26 cellular contexts compared by ENCODE assay signal in the genomic region with DNA sequence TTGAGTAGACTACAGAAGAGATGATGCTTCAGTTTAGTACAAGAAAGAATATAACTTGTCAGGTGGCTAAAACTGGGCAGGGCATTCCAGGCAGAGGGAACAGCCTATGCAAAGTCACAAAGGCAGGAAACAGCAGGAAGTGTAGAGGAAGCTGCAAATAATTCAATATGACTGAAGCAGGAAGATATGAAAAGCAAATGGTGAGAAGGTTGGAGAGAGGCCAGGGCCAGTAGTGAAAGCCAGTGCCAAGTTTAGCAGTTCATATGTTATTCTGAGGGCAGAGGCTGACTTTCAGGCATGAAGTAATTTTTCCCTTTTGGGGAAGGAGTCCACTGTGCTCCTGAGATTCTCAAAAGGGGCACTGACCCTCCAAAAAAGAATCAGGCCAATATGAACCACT. TPM values are rescaled to one million over a fixed set of nuclear protein-coding genes. Genes with fewer than 3 reads are reported as not detected.
DNase-seq lines count a peak whose midpoint lies in the region; ATAC-seq, FAIRE-seq and TF ChIP-seq lines count a peak whose summit lies in the region.
"Had no signal": no experiment of that assay in that cellular context is flagged by ENCODE, and none has a peak within 500 bp of the region (broad histone marks: within the 10 kb centered on the region; RNA-seq: fewer than 3 reads in every experiment).

No MANE protein-coding gene starts in this region.

- H3K27ac ChIP-seq in mammary epithelial cell (ENCODE audit: insufficient read depth, low read depth, low read length) (no peak overlapping the region), endothelial cell of umbilical vein (ENCODE audit: insufficient read depth, low read depth, low read length) (no peak overlapping the region), right lobe of liver (peak overlapping the region in 1 of 3 donors; percentile 24)

- H3K36me3 ChIP-seq in mammary epithelial cell (ENCODE audit: insufficient read depth, low read length) (peaks cover 14% of the 10 kb centered on the region), endothelial cell of umbilical vein (ENCODE audit: control insufficient read depth in 2 of 2, extremely low read depth in 1 of 2, insufficient read depth in 2 of 2, low read length in 2 of 2) (peaks cover 0 to 3% of the 10 kb centered on the region in 2 experiments), right lobe of liver (peaks cover 0 to 6% (median 0%) of the 10 kb centered on the region in 4 donors)

- no peak for TF ChIP-seq CTCF in MCF 10A (IDR thresholded peaks at IDR 0.05; ENCODE audit: unreplicated experiment)
- no peak for TF ChIP-seq CTCF in mammary epithelial cell (conservative IDR thresholded peaks at IDR 0.05 in 1 of 2, IDR thresholded peaks at IDR 0.05 in 1 of 2; ENCODE audit: extremely low read depth in 1 of 2, insufficient read depth in 1 of 2, low read depth in 1 of 2, low read length in 2 of 2)
- no peak for TF ChIP-seq CTCF in endothelial cell of umbilical vein (IDR thresholded peaks at IDR 0.05; ENCODE audit: extremely low read depth in 1 of 2, insufficient read depth in 1 of 2, low read depth in 1 of 2, low read length in 2 of 2)
- no peak for TF ChIP-seq CTCF in right lobe of liver (IDR thresholded peaks at IDR 0.05)

- BruUV-seq in MCF 10A (replicated peaks; lab: Mats Ljungman, UMichigan) (no TSS peak), mammary epithelial cell (replicated peaks; lab: Mats Ljungman, UMichigan) (no TSS peak), endothelial cell of umbilical vein (replicated peaks; lab: Mats Ljungman, UMichigan) (no TSS peak)

- H3K4me2 ChIP-seq in mammary epithelial cell (ENCODE audit: insufficient read depth, low read depth, low read length) (no peak overlapping the region), endothelial cell of umbilical vein (ENCODE audit: insufficient read depth, low read length) (peak overlapping the region; percentile 40)

- DNase-seq in MCF 10A (ENCODE audit: unreplicated experiment), result no peak
- no peak for DNase-seq in mammary epithelial cell
- peak; percentile 92 for DNase-seq in endothelial cell of umbilical vein (ENCODE audit: low read depth, low spot score)
- DNase-seq in right lobe of liver, result no peak
- no peak for DNase-seq in NCI-H748 treated with DMSO at 0.1 percent for 48 hours (lab: John Stamatoyannopoulos, UW)
- no peak for DNase-seq in SW 1271 (lab: John Stamatoyannopoulos, UW)
- DNase-seq in immature natural killer cell, result no peak
- DNase-seq: ACHN; activated CD4-positive, alpha-beta T cell treated with anti-CD3 and anti-CD28 coated beads, Interleukin-2, amount 50 U/mL, for 1 hour; activated CD8-positive, alpha-beta memory T cell treated with anti-CD3 and anti-CD28 coated beads, Interleukin-2, amount 50 U/mL, for 4 hours; activated effector memory CD4-positive, alpha-beta T cell treated with anti-CD3 and anti-CD28 coated beads, Interleukin-2, amount 50 U/mL, for 16 hours; Caco-2; DMS79; effector CD8-positive, alpha-beta T cell; foreskin melanocyte; hippocampal formation; MG63; NCI-H1436; NCI-H526; posterior cingulate gyrus had no signal

- H2AFZ ChIP-seq in mammary epithelial cell (ENCODE audit: low read depth, low read length) (no peak overlapping the region), endothelial cell of umbilical vein (ENCODE audit: low read depth, low read length) (no peak overlapping the region)

- FAIRE-seq in endothelial cell of umbilical vein (lab: Jason Lieb, UNC), result peak; percentile 93
- FAIRE-seq: H1, K562 had no signal

- H3K4me1 Mint-ChIP-seq in MCF 10A (ENCODE audit: insufficient read depth, unreplicated experiment), result no peaks in the 10 kb centered on the region
- H3K4me1 Mint-ChIP-seq in immature natural killer cell, result no peaks in the 10 kb centered on the region

- POLR2A ChIA-PET in MCF 10A (lab: Yijun Ruan, JAX), result interaction anchor here (1.8 kb wide), 1 partner anchor 8 kb away, joined by 10 read pairs; the partner anchor contains the start of gene YBX1
- POLR2A ChIA-PET in endothelial cell of umbilical vein (lab: Charles Lee), result no interaction called here

- H3K9me3 Mint-ChIP-seq in MCF 10A (ENCODE audit: unreplicated experiment) (no peaks in the 10 kb centered on the region), immature natural killer cell (no peaks in the 10 kb centered on the region)
- H3K9me3 Mint-ChIP-seq: brain; T-helper 2 cell treated with Interferon-gamma antibody and Interleukin-4, amounts not matched to agents 5 μg/mL and 100 μg/mL, for 36 hours had no signal

- H3K27me3 ChIP-seq in mammary epithelial cell (ENCODE audit: insufficient read depth, low read length) (no peaks in the 10 kb centered on the region), endothelial cell of umbilical vein (ENCODE audit: control insufficient read depth in 2 of 2, insufficient read depth in 2 of 2, low read length in 2 of 2) (no peaks in the 10 kb centered on the region), right lobe of liver (no peaks in the 10 kb centered on the region)
- H3K27me3 ChIP-seq: MG63 had no signal

- H3K9me3 ChIP-seq in mammary epithelial cell (replicated peaks; ENCODE audit: insufficient read depth, low read length) (no peaks in the 10 kb centered on the region), endothelial cell of umbilical vein (replicated peaks; ENCODE audit: control insufficient read depth, insufficient read depth, low read length) (no peaks in the 10 kb centered on the region), right lobe of liver (no peaks in the 10 kb centered on the region)
- H3K9me3 ChIP-seq: Caco-2, MG63 had no signal

- CTCF ChIA-PET in MCF 10A (lab: Yijun Ruan, JAX), result interaction anchor here (0.6 kb wide), 1 partner anchor 59 kb away, joined by 3 read pairs; no protein-coding TSS in a partner anchor
- CTCF ChIA-PET in mammary epithelial cell (lab: Charles Lee; ENCODE audit: low non-redundant PET), result no interaction called here
- CTCF ChIA-PET in endothelial cell of umbilical vein (lab: Charles Lee), result interaction anchor here (1.1 to 1.3 kb wide), 3 partner anchors 9 to 92 kb away, joined by 3 read pairs; no protein-coding TSS in a partner anchor

- H3K36me3 Mint-ChIP-seq in MCF 10A (ENCODE audit: insufficient read depth, unreplicated experiment), result peaks cover 32% of the 10 kb centered on the region
- peaks cover 15 to 39% (median 19%) of the 10 kb centered on the region in 3 donors for H3K36me3 Mint-ChIP-seq in immature natural killer cell

- in situ Hi-C loops in mammary epithelial cell (cut with MboI; ENCODE audit: low sequenced_read_pairs in 2 of 2), result no loop called here

- no peaks in the 10 kb centered on the region for H4K20me1 ChIP-seq in mammary epithelial cell (ENCODE audit: insufficient read depth, low read length)
- no peaks in the 10 kb centered on the region for H4K20me1 ChIP-seq in endothelial cell of umbilical vein (replicated peaks; ENCODE audit: control insufficient read depth, extremely low read depth, insufficient read depth, low read length)

- no peak overlapping the region for H3K4me3 ChIP-seq in mammary epithelial cell (replicated peaks in 1 of 3; ENCODE audit: insufficient read depth in 1 of 3, low read depth in 2 of 3, low read length in 3 of 3)
- no peak overlapping the region for H3K4me3 ChIP-seq in endothelial cell of umbilical vein (replicated peaks in 1 of 3; ENCODE audit: insufficient read depth in 1 of 3, low read depth in 1 of 3, low read length in 3 of 3)
- no peak overlapping the region for H3K4me3 ChIP-seq in right lobe of liver
- H3K4me3 ChIP-seq: K562, MG63 had no signal

- no peaks in the 10 kb centered on the region for H3K79me2 ChIP-seq in mammary epithelial cell (ENCODE audit: insufficient read depth, low read length)
- H3K79me2 ChIP-seq in endothelial cell of umbilical vein (ENCODE audit: control insufficient read depth, insufficient read depth, low read length), result no peaks in the 10 kb centered on the region

- H3K27me3 Mint-ChIP-seq in MCF 10A (ENCODE audit: insufficient read depth, unreplicated experiment) (no peaks in the 10 kb centered on the region), immature natural killer cell (ENCODE audit: low read depth in 3 of 3) (no peaks in the 10 kb centered on the region)
- H3K27me3 Mint-ChIP-seq: brain had no signal

- H3K4me1 ChIP-seq in mammary epithelial cell (ENCODE audit: insufficient read depth, low read length) (no peaks in the 10 kb centered on the region), endothelial cell of umbilical vein (ENCODE audit: control insufficient read depth, extremely low read depth, insufficient read depth, low read length) (peaks cover 11% of the 10 kb centered on the region), right lobe of liver (peaks cover 0 to 6% (median 2%) of the 10 kb centered on the region in 4 donors)
- H3K4me1 ChIP-seq: Caco-2 had no signal

- no peaks in the 10 kb centered on the region for H3K9me1 ChIP-seq in endothelial cell of umbilical vein (replicated peaks; ENCODE audit: control insufficient read depth, extremely low read depth, insufficient read depth, low read length)

- TF ChIP-seq POLR2A in endothelial cell of umbilical vein (IDR thresholded peaks at IDR 0.05; ENCODE audit: low read depth, low read length) (no peak), right lobe of liver (IDR thresholded peaks at IDR 0.05) (no peak), GM18505 (IDR thresholded peaks at IDR 0.05; ENCODE audit: borderline replicate concordance, extremely low read depth, insufficient read depth, insufficient read length) (no peak)

- intact Hi-C loops in MCF 10A (cut with micrococcal nuclease) (no loop called here), mammary epithelial cell (cut with micrococcal nuclease) (no loop called here), endothelial cell of umbilical vein (cut with micrococcal nuclease) (loop anchor here (1.0 kb wide), 1 partner anchor 8 kb away; the partner anchor contains the start of gene YBX1), right lobe of liver (cut with DNase I) (no loop called here)

- H3K9ac ChIP-seq in mammary epithelial cell (ENCODE audit: insufficient read depth, low read length), result no peak overlapping the region
- H3K9ac ChIP-seq in endothelial cell of umbilical vein (replicated peaks; ENCODE audit: extremely low read depth, insufficient read depth, low read length), result no peak overlapping the region

- dilution Hi-C loops in mammary epithelial cell (cut with HindIII; ENCODE audit: low sequenced_read_pairs) (no loop called here), endothelial cell of umbilical vein (cut with MboI; ENCODE audit: extremely low pct_ligation_motif_present, low sequenced_read_pairs) (no loop called here)

- no peak overlapping the region for H3K4me3 Mint-ChIP-seq in MCF 10A (ENCODE audit: unreplicated experiment)
- H3K4me3 Mint-ChIP-seq in immature natural killer cell, result no peak overlapping the region
- H3K4me3 Mint-ChIP-seq: T-helper 2 cell treated with Interferon-gamma antibody and Interleukin-4, amounts not matched to agents 5 μg/mL and 100 μg/mL, for 36 hours had no signal

- H3K27ac Mint-ChIP-seq in MCF 10A (ENCODE audit: low read depth, unreplicated experiment), result peak overlapping the region; percentile 81
- H3K27ac Mint-ChIP-seq in immature natural killer cell, result peak overlapping the region in 2 of 6 donors; percentile 61 to 67
- H3K27ac Mint-ChIP-seq: T-helper 2 cell treated with Interferon-gamma antibody and Interleukin-4, amounts not matched to agents 5 μg/mL and 100 μg/mL, for 36 hours had no signal

- peak; percentile 38 to 71 (median 52) for ATAC-seq in right lobe of liver
- ATAC-seq in GM18505 (IDR thresholded peaks at IDR 0.05; ENCODE audit: unreplicated experiment), result no peak
- ATAC-seq: K562, SK-N-SH treated with all-trans-retinoic acid at 6 μM for 48 hours had no signal

RNA-seq across cellular contexts. Expression of gene YBX1, which starts 8.0 kb away (rescaled TPM):
- total RNA-seq in MCF 10A (2022), result 1,134 and 1,200 TPM in 2 replicates
- 100 to 1,000 TPM; 442 to 862 TPM for total RNA-seq in mammary epithelial cell
- 1,097 TPM for polyA plus RNA-seq in mammary epithelial cell
- 959 TPM for polyA minus RNA-seq in mammary epithelial cell
- total RNA-seq in endothelial cell of umbilical vein, result 783 and 829 TPM in 2 replicates
- 271 and 430 TPM in 2 replicates for polyA plus RNA-seq in endothelial cell of umbilical vein
- 740 and 881 TPM in 2 replicates for polyA plus RNA-seq in endothelial cell of umbilical vein (2011; cell fraction: cytosol; rRNA removed)
- 258 and 328 TPM in 2 replicates for polyA plus RNA-seq in endothelial cell of umbilical vein (2011; cell fraction: nucleus; rRNA removed)
- 792 and 950 TPM in 2 replicates for polyA plus RNA-seq in endothelial cell of umbilical vein (2012)
- polyA minus RNA-seq in endothelial cell of umbilical vein, result 262 and 279 TPM in 2 replicates
- polyA minus RNA-seq in endothelial cell of umbilical vein (2011; cell fraction: cytosol; rRNA and poly(A)+ RNA removed), result 377 TPM
- 44.3 and 52.1 TPM in 2 replicates for polyA minus RNA-seq in endothelial cell of umbilical vein (2011; cell fraction: nucleus; rRNA and poly(A)+ RNA removed)
- total RNA-seq in right lobe of liver, result 100 to 1,000 TPM; 144 to 325 (median 207) TPM
- 10 to 100 TPM; 51.5 to 70.0 (median 69.4) TPM for polyA plus RNA-seq in immature natural killer cell

RNA-seq across cellular contexts. Expression of gene PPIH, which starts 16.0 kb away (rescaled TPM):
- 52.4 and 55.9 TPM in 2 replicates for total RNA-seq in MCF 10A (2022)
- 10 to 100 TPM; 17.5 to 45.1 TPM for total RNA-seq in mammary epithelial cell
- polyA plus RNA-seq in mammary epithelial cell, result 55.0 TPM
- 13.2 TPM for polyA minus RNA-seq in mammary epithelial cell
- 49.3 and 52.1 TPM in 2 replicates for total RNA-seq in endothelial cell of umbilical vein
- polyA plus RNA-seq in endothelial cell of umbilical vein, result 40.0 and 55.2 TPM in 2 replicates
- polyA plus RNA-seq in endothelial cell of umbilical vein (2011; cell fraction: cytosol; rRNA removed), result 63.1 and 73.6 TPM in 2 replicates
- 35.2 and 57.0 TPM in 2 replicates for polyA plus RNA-seq in endothelial cell of umbilical vein (2011; cell fraction: nucleus; rRNA removed)
- 38.0 and 57.7 TPM in 2 replicates for polyA plus RNA-seq in endothelial cell of umbilical vein (2012)
- polyA minus RNA-seq in endothelial cell of umbilical vein, result 26.0 and 34.8 TPM in 2 replicates
- polyA minus RNA-seq in endothelial cell of umbilical vein (2011; cell fraction: cytosol; rRNA and poly(A)+ RNA removed), result 30.5 TPM
- 10.5 and 14.0 TPM in 2 replicates for polyA minus RNA-seq in endothelial cell of umbilical vein (2011; cell fraction: nucleus; rRNA and poly(A)+ RNA removed)
- total RNA-seq in right lobe of liver, result 10 to 100 TPM in 2 of 6 experiments, 1 to 10 TPM in 4; 8.1 to 14.9 (median 9.2) TPM
- 100 to 1,000 TPM in 1 of 3 donors, 10 to 100 TPM in 2; 52.1 to 102 (median 80.7) TPM for polyA plus RNA-seq in immature natural killer cell
